Comparison of ENCODE assay signal across 15 cellular contexts in genomic region chr9:76290555-76290954, GRCh38.
"Had no signal": no experiment of that assay in that cellular context is flagged by ENCODE, and none has a peak within 500 bp of the region (broad histone marks: within the 10 kb centered on the region; RNA-seq: fewer than 3 reads in every experiment).

No MANE protein-coding gene starts in this region.

- H3K9me3 ChIP-seq: esophagus squamous epithelium, gastroesophageal sphincter, right atrium auricular region had no signal

- ATAC-seq: gastroesophageal sphincter; left lobe of liver; naive thymus-derived CD8-positive, alpha-beta T cell had no signal

- H3K36me3 ChIP-seq: esophagus squamous epithelium, gastroesophageal sphincter, right atrium auricular region had no signal

- H3K4me3 ChIP-seq: esophagus squamous epithelium, gastroesophageal sphincter, right atrium auricular region had no signal

- H3K4me1 ChIP-seq: right atrium auricular region had no signal

- DNase-seq: dermis blood vessel endothelial cell; esophagus squamous epithelium; foreskin fibroblast; glutamatergic neuron; islet precursor cell; mammary epithelial cell; naive thymus-derived CD8-positive, alpha-beta T cell; small intestine; stimulated activated CD4-positive, alpha-beta T cell treated with anti-CD3 and anti-CD28 coated beads, Interleukin-12 subunit alpha, Interleukin-12 subunit beta, amount 100 ng/mL, for 4 hours; stimulated activated CD4-positive, alpha-beta T cell treated with anti-CD3 and anti-CD28 coated beads, Interleukin-2, amount 100 ng/mL, for 48 hours; stimulated activated naive CD4-positive, alpha-beta T cell treated with Interleukin-2 at 50 U/mL for 16 hours; trophoblast cell had no signal

- H3K27ac ChIP-seq: esophagus squamous epithelium, gastroesophageal sphincter, right atrium auricular region had no signal

- H3K27me3 ChIP-seq: esophagus squamous epithelium, gastroesophageal sphincter, right atrium auricular region had no signal
